9 cellular contexts compared by ENCODE assay signal in the genomic region with DNA sequence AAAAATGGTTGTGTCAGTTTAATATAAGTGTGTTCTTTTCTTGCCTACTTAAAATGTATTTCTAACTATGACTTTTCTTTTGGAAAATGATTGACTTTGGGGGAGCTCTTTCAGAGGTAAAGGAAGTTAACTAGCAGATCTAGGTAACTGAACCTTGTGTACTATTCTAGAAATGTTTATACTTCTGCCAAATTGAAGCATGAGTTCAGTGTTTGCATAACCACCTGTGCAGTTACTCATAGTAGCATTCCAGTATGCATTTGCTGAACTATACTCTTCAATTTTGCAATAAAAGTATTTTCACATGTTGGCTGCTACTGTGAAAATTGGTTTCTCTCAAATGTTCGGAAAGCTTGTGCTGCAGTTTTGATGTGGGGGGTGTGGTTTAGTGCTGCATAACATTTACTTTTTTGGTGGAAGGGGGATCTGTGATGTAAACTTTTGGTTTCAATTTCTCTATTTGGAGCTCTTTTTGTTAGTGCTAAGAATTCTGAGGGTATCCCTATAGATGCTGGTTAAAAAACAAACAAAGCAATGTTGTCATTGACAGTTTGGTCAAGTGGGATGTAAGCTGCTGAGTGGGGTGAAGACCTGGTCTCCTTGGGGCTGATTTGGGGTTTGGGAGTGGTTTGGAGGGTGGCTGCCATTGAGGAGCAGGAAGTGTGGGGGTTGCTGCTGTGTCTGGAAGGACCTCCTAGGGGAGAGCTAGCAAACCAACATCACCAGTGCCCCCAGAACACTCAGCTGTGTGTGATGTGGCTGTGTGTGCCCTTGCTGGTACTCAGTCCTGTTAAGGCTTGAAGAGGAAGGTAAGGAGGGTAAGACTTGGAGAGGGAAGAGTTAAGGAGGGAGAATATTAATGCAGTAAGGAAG.
DNase-seq lines count a peak whose midpoint lies in the region; ATAC-seq, FAIRE-seq and TF ChIP-seq lines count a peak whose summit lies in the region.
"Had no signal": no experiment of that assay in that cellular context is flagged by ENCODE, and none has a peak within 500 bp of the region (broad histone marks: within the 10 kb centered on the region; RNA-seq: fewer than 3 reads in every experiment).

No MANE protein-coding gene starts in this region.

- H3K36me3 ChIP-seq in right atrium auricular region: no peaks in the 10 kb centered on the region

- H3K9me3 Mint-ChIP-seq in activated T-helper 17 cell treated with anti-CD3 and anti-CD28 coated beads, Interleukin-2, amount 50 U/mL, for 72 hours: no peaks in the 10 kb centered on the region
- H3K9me3 Mint-ChIP-seq in osteocyte (ENCODE audit: unreplicated experiment): peaks cover 5% of the 10 kb centered on the region

- H3K9me3 ChIP-seq in right atrium auricular region: no peaks in the 10 kb centered on the region

- FAIRE-seq in HTR-8/SVneo (lab: Jason Lieb, UNC): no peak

- no peak for TF ChIP-seq CTCF in osteocyte (IDR thresholded peaks at IDR 0.05)
- no peak for TF ChIP-seq CTCF in right atrium auricular region (IDR thresholded peaks at IDR 0.05)

- peak overlapping the region; percentile 74 for H3K27ac Mint-ChIP-seq in activated T-helper 17 cell treated with anti-CD3 and anti-CD28 coated beads, Interleukin-2, amount 50 U/mL, for 72 hours
- peak overlapping the region; percentile 68 for H3K27ac Mint-ChIP-seq in osteocyte (ENCODE audit: unreplicated experiment)

- H3K4me3 Mint-ChIP-seq in activated T-helper 17 cell treated with anti-CD3 and anti-CD28 coated beads, Interleukin-2, amount 50 U/mL, for 72 hours: peak overlapping the region; percentile 69
- peak overlapping the region; percentile 12 for H3K4me3 Mint-ChIP-seq in osteocyte (ENCODE audit: unreplicated experiment)

- H3K4me1 Mint-ChIP-seq in activated T-helper 17 cell treated with anti-CD3 and anti-CD28 coated beads, Interleukin-2, amount 50 U/mL, for 72 hours: peaks cover 38% of the 10 kb centered on the region
- peaks cover 29% of the 10 kb centered on the region for H3K4me1 Mint-ChIP-seq in osteocyte (ENCODE audit: unreplicated experiment)

- H3K4me3 ChIP-seq in right atrium auricular region: no peak overlapping the region

- peaks cover 0 to 33% of the 10 kb centered on the region in 2 donors for H3K4me1 ChIP-seq in right atrium auricular region

- H3K27ac ChIP-seq in right atrium auricular region: no peak overlapping the region

- no peaks in the 10 kb centered on the region for H3K36me3 Mint-ChIP-seq in activated T-helper 17 cell treated with anti-CD3 and anti-CD28 coated beads, Interleukin-2, amount 50 U/mL, for 72 hours (ENCODE audit: low read depth)
- H3K36me3 Mint-ChIP-seq in osteocyte (ENCODE audit: unreplicated experiment): peaks cover under 1% of the 10 kb centered on the region

- no peaks in the 10 kb centered on the region for H3K27me3 Mint-ChIP-seq in activated T-helper 17 cell treated with anti-CD3 and anti-CD28 coated beads, Interleukin-2, amount 50 U/mL, for 72 hours
- H3K27me3 Mint-ChIP-seq in osteocyte (ENCODE audit: unreplicated experiment): no peaks in the 10 kb centered on the region

- peak; percentile 40 for ATAC-seq in GM18870 (IDR thresholded peaks at IDR 0.05; ENCODE audit: unreplicated experiment)
- ATAC-seq in HG03159 (IDR thresholded peaks at IDR 0.05; ENCODE audit: unreplicated experiment): peak; percentile 53
- ATAC-seq in activated T-helper 17 cell treated with anti-CD3 and anti-CD28 coated beads, Interleukin-2, amount 50 U/mL, for 72 hours (replicated peaks): peak; percentile 22

- no peaks in the 10 kb centered on the region for H3K27me3 ChIP-seq in right atrium auricular region

- DNase-seq in osteocyte (ENCODE audit: extremely low spot score, unreplicated experiment) (no peak), LoVo (ENCODE audit: low spot score) (no peak), right atrium auricular region (ENCODE audit: low spot score) (no peak), HTR-8/SVneo (ENCODE audit: insufficient read length, low spot score) (no peak), DMS153 (lab: John Stamatoyannopoulos, UW) (no peak)
- DNase-seq: hippocampal formation had no signal
